ENCODE assay signal across 21 cellular contexts in the genomic region with DNA sequence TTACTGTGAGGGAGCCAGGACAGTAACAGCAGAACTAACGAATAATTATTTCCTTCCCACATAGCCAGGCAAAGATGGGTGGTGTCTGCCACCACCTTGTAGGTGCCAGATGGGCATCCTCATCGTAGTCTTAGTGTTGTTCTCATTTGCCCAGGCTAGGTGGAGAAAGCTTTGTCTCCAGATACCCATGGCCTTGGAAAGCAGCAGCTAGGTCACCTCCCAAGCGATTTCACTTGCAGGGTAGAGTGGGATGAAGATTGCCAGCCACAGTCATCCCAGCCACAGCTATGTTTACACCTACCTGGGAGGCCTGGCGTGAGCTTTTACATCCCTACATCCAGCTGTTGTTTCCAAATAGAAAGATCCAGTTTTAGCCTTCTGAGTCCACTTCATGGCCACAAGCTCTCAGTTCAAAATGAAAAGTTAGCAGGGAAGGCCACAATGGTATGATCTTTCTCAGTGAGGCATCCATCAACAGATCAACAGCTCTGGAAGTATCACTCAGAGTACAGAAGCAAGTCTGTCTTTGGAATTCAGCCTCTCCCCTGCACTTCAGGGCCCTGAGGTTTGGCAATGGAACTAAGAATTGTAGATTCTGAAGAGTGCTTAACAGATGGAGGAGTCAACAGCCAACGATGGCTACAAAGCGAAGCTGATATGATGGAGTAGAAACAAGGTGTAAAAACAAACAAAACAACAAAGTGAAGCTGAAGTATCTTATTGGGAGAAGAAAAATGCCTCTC. TPM values are rescaled to one million over a fixed set of nuclear protein-coding genes. Genes with fewer than 3 reads are reported as not detected.
DNase-seq lines count a peak whose midpoint lies in the region; ATAC-seq and TF ChIP-seq lines count a peak whose summit lies in the region.
"Had no signal": no experiment of that assay in that cellular context is flagged by ENCODE, and none has a peak within 500 bp of the region (broad histone marks: within the 10 kb centered on the region; RNA-seq: fewer than 3 reads in every experiment).

No MANE protein-coding gene starts in this region.

- WGBS in esophagus squamous epithelium, 2 donors, result 60% methylated on average over 5 to 6 of the region's 6 CpGs
- 66 to 74% methylated on average over 5 to 6 of the region's 6 CpGs for WGBS in upper lobe of left lung, 2 donors

- intact Hi-C loops in esophagus squamous epithelium (cut with DNase I), result no loop called here

- TF ChIP-seq CTCF in esophagus squamous epithelium (IDR thresholded peaks at IDR 0.05) (no peak), neural progenitor cell (IDR thresholded peaks at IDR 0.05) (no peak), upper lobe of left lung (IDR thresholded peaks at IDR 0.05) (no peak)

- no peaks in the 10 kb centered on the region for H3F3A ChIP-seq in neural progenitor cell (ENCODE audit: low read depth)

- H3K9me3 ChIP-seq in esophagus squamous epithelium, result no peaks in the 10 kb centered on the region
- no peaks in the 10 kb centered on the region for H3K9me3 ChIP-seq in neural progenitor cell (ENCODE audit: low read depth)
- H3K9me3 ChIP-seq in upper lobe of left lung, result no peaks in the 10 kb centered on the region
- H3K9me3 ChIP-seq: heart left ventricle, left ventricle myocardium inferior, Peyer's patch, SJSA1 had no signal

- no peak overlapping the region for H3K4me2 ChIP-seq in neural progenitor cell

- H4K20me1 ChIP-seq in neural progenitor cell (ENCODE audit: low read depth), result no peaks in the 10 kb centered on the region

- no peaks in the 10 kb centered on the region for H3K36me3 ChIP-seq in esophagus squamous epithelium
- H3K36me3 ChIP-seq in neural progenitor cell, result no peaks in the 10 kb centered on the region
- H3K36me3 ChIP-seq in upper lobe of left lung, result no peaks in the 10 kb centered on the region
- H3K36me3 ChIP-seq: heart left ventricle, left ventricle myocardium inferior, Peyer's patch, SJSA1 had no signal

- H3K27ac ChIP-seq in esophagus squamous epithelium, result peak overlapping the region; percentile 67 to 79 (median 78)
- no peak overlapping the region for H3K27ac ChIP-seq in neural progenitor cell
- peak overlapping the region; percentile 15 to 80 (median 72) for H3K27ac ChIP-seq in upper lobe of left lung
- H3K27ac ChIP-seq: heart left ventricle, left ventricle myocardium inferior, SJSA1 had no signal

- H3K4me3 ChIP-seq in esophagus squamous epithelium, result no peak overlapping the region
- H3K4me3 ChIP-seq in neural progenitor cell, result no peak overlapping the region
- no peak overlapping the region for H3K4me3 ChIP-seq in upper lobe of left lung
- H3K4me3 ChIP-seq: heart left ventricle, left ventricle myocardium inferior, SJSA1 had no signal

- no peak overlapping the region for H3K4me3 Mint-ChIP-seq in neural progenitor cell
- H3K4me3 Mint-ChIP-seq: activated CD4-positive, alpha-beta memory T cell treated with anti-CD3 and anti-CD28 coated beads, Interleukin-2, amount 10 ng/mL, durations not matched to agents 7 days and 5 days; dendritic cell treated with granulocyte-macrophage colony-stimulating factor and Interleukin-4, amounts not matched to agents 40 ng/mL and 50 ng/mL, for 4 days; naive thymus-derived CD4-positive, alpha-beta T cell; T-helper 2 cell treated with Interferon-gamma antibody and Interleukin-4, amounts not matched to agents 5 μg/mL and 100 μg/mL, for 36 hours had no signal

- no peak overlapping the region for H2AFZ ChIP-seq in neural progenitor cell (replicated peaks)

- no peak overlapping the region for H3K9ac ChIP-seq in neural progenitor cell

- H3K27me3 Mint-ChIP-seq in neural progenitor cell (ENCODE audit: insufficient read depth, low read depth), result no peaks in the 10 kb centered on the region
- H3K27me3 Mint-ChIP-seq: activated CD4-positive, alpha-beta memory T cell treated with anti-CD3 and anti-CD28 coated beads, Interleukin-2, amount 10 ng/mL, durations not matched to agents 7 days and 5 days; dendritic cell treated with granulocyte-macrophage colony-stimulating factor and Interleukin-4, amounts not matched to agents 40 ng/mL and 50 ng/mL, for 4 days; naive thymus-derived CD4-positive, alpha-beta T cell had no signal

- no peaks in the 10 kb centered on the region for H3K9me3 Mint-ChIP-seq in neural progenitor cell
- H3K9me3 Mint-ChIP-seq: activated CD4-positive, alpha-beta memory T cell treated with anti-CD3 and anti-CD28 coated beads, Interleukin-2, amount 10 ng/mL, durations not matched to agents 7 days and 5 days; dendritic cell treated with granulocyte-macrophage colony-stimulating factor and Interleukin-4, amounts not matched to agents 40 ng/mL and 50 ng/mL, for 4 days; naive thymus-derived CD4-positive, alpha-beta T cell; T-helper 2 cell treated with Interferon-gamma antibody and Interleukin-4, amounts not matched to agents 5 μg/mL and 100 μg/mL, for 36 hours had no signal

- H3K36me3 Mint-ChIP-seq in neural progenitor cell, result no peaks in the 10 kb centered on the region
- H3K36me3 Mint-ChIP-seq: naive thymus-derived CD4-positive, alpha-beta T cell had no signal

- ATAC-seq in upper lobe of left lung (ENCODE audit: low FRiP score in 2 of 2) (peak in 1 of 2 donors; percentile 75), SK-N-SH treated with all-trans-retinoic acid at 6 μM for 48 hours (no peak)
- ATAC-seq: heart left ventricle; naive thymus-derived CD4-positive, alpha-beta T cell had no signal

- DNase-seq in NCI-H510A treated with DMSO at 0.1 percent for 48 hours (lab: John Stamatoyannopoulos, UW) (peak; percentile 93), esophagus squamous epithelium (lab: John Stamatoyannopoulos, UW) (no peak), neural progenitor cell (ENCODE audit: low spot score) (no peak), upper lobe of left lung (peak in 1 of 2 donors; percentile 45), OCI-M1 (lab: John Stamatoyannopoulos, UW) (no peak), NCI-H2171 treated with DMSO at 0.1 percent for 48 hours (lab: John Stamatoyannopoulos, UW) (no peak)
- DNase-seq: activated CD4-positive, alpha-beta memory T cell treated with anti-CD3 and anti-CD28 coated beads, Interleukin-2, amount 10 ng/mL, durations not matched to agents 7 days and 5 days; activated gamma-delta T cell; activated T-cell treated with anti-CD3 and anti-CD28 coated beads for 4 hours; AML-193; heart left ventricle; IMR-90; left ventricle myocardium inferior; MM.1S; naive thymus-derived CD4-positive, alpha-beta T cell; NCI-H1436 had no signal

- H3K27me3 ChIP-seq in esophagus squamous epithelium (no peaks in the 10 kb centered on the region), neural progenitor cell (no peaks in the 10 kb centered on the region), upper lobe of left lung (no peaks in the 10 kb centered on the region)
- H3K27me3 ChIP-seq: heart left ventricle, Peyer's patch, SJSA1 had no signal

- no peaks in the 10 kb centered on the region for H3K4me1 Mint-ChIP-seq in neural progenitor cell
- H3K4me1 Mint-ChIP-seq: naive thymus-derived CD4-positive, alpha-beta T cell had no signal

- no peak for TF ChIP-seq EP300 in upper lobe of left lung (IDR thresholded peaks at IDR 0.05)

- H3K27ac Mint-ChIP-seq in neural progenitor cell, result peak overlapping the region; percentile 73
- H3K27ac Mint-ChIP-seq: activated CD4-positive, alpha-beta memory T cell treated with anti-CD3 and anti-CD28 coated beads, Interleukin-2, amount 10 ng/mL, durations not matched to agents 7 days and 5 days; dendritic cell treated with granulocyte-macrophage colony-stimulating factor and Interleukin-4, amounts not matched to agents 40 ng/mL and 50 ng/mL, for 4 days; naive thymus-derived CD4-positive, alpha-beta T cell; T-helper 2 cell treated with Interferon-gamma antibody and Interleukin-4, amounts not matched to agents 5 μg/mL and 100 μg/mL, for 36 hours had no signal

- TF ChIP-seq POLR2A in esophagus squamous epithelium (IDR thresholded peaks at IDR 0.05) (no peak), upper lobe of left lung (IDR thresholded peaks at IDR 0.05) (no peak)

- H3K4me1 ChIP-seq in esophagus squamous epithelium, result peaks cover 0 to 39% (median 13%) of the 10 kb centered on the region in 3 donors
- H3K4me1 ChIP-seq in neural progenitor cell, result no peaks in the 10 kb centered on the region
- H3K4me1 ChIP-seq in upper lobe of left lung, result peaks cover 0 to 15% (median 0%) of the 10 kb centered on the region in 4 donors
- H3K4me1 ChIP-seq: heart left ventricle, left ventricle myocardium inferior had no signal

- H3K79me2 ChIP-seq in neural progenitor cell (ENCODE audit: low read depth), result no peaks in the 10 kb centered on the region

TF ChIP-seq in SK-N-SH treated with all-trans-retinoic acid at 6 μM for 48 hours, 23 proteins besides CTCF, POLR2A, EP300 and RAD21:
- no peak for TF ChIP-seq RARB (CRISPR knock-in tag; IDR thresholded peaks at IDR 0.05)
- no peak for TF ChIP-seq OSR1 (CRISPR knock-in tag; IDR thresholded peaks at IDR 0.05)
- no peak for TF ChIP-seq GLIS3 (CRISPR knock-in tag; IDR thresholded peaks at IDR 0.05)
- TF ChIP-seq TCF4 (CRISPR knock-in tag; IDR thresholded peaks at IDR 0.05; ENCODE audit: borderline replicate concordance), result no peak
- no peak for TF ChIP-seq CSDC2 (CRISPR knock-in tag; IDR thresholded peaks at IDR 0.05)
- TF ChIP-seq ZNF70 (CRISPR knock-in tag; IDR thresholded peaks at IDR 0.05), result no peak
- TF ChIP-seq ISL1 (CRISPR knock-in tag; IDR thresholded peaks at IDR 0.05), result no peak
- no peak for TF ChIP-seq TOX (CRISPR knock-in tag; IDR thresholded peaks at IDR 0.05; ENCODE audit: borderline replicate concordance)
- TF ChIP-seq, protein P1, sequence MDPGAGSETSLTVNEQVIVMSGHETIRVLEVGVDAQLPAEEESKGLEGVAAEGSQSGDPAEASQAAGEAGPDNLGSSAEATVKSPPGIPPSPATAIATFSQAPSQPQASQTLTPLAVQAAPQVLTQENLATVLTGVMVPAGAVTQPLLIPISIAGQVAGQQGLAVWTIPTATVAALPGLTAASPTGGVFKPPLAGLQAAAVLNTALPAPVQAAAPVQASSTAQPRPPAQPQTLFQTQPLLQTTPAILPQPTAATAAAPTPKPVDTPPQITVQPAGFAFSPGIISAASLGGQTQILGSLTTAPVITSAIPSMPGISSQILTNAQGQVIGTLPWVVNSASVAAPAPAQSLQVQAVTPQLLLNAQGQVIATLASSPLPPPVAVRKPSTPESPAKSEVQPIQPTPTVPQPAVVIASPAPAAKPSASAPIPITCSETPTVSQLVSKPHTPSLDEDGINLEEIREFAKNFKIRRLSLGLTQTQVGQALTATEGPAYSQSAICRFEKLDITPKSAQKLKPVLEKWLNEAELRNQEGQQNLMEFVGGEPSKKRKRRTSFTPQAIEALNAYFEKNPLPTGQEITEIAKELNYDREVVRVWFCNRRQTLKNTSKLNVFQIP (CRISPR knock-in tag; IDR thresholded peaks at IDR 0.05; ENCODE audit: borderline replicate concordance, low read depth), result no peak

RNA-seq across cellular contexts. Expression of a gene that starts 11.0 kb away (rescaled TPM):
- 10 to 100 TPM; 38.9 to 69.3 (median 62.5) TPM for total RNA-seq in esophagus squamous epithelium
- 89.7 and 149 TPM in 2 replicates for total RNA-seq in neural progenitor cell (ENCODE audit: low replicate concordance)
- total RNA-seq in upper lobe of left lung, result 10 to 100 TPM; 19.9 to 76.0 (median 43.8) TPM

RNA-seq across cellular contexts. Expression of a gene that starts 45.6 kb away (rescaled TPM):
- total RNA-seq in esophagus squamous epithelium (1 to 10 TPM; 7.0 to 8.2 (median 7.5) TPM), neural progenitor cell (ENCODE audit: low replicate concordance) (13.8 and 15.7 TPM in 2 replicates), upper lobe of left lung (10 to 100 TPM; 10.5 to 23.0 (median 17.9) TPM)

RNA-seq across cellular contexts. Expression of a gene that starts 49.7 kb away (rescaled TPM):
- 10 to 100 TPM; 43.8 to 52.8 (median 50.0) TPM for total RNA-seq in esophagus squamous epithelium
- total RNA-seq in neural progenitor cell (ENCODE audit: low replicate concordance), result 33.2 and 41.8 TPM in 2 replicates
- 100 to 1,000 TPM in 2 of 6 donors, 10 to 100 TPM in 4; 50.3 to 111 (median 93.6) TPM for total RNA-seq in upper lobe of left lung
